In the genomic region with DNA sequence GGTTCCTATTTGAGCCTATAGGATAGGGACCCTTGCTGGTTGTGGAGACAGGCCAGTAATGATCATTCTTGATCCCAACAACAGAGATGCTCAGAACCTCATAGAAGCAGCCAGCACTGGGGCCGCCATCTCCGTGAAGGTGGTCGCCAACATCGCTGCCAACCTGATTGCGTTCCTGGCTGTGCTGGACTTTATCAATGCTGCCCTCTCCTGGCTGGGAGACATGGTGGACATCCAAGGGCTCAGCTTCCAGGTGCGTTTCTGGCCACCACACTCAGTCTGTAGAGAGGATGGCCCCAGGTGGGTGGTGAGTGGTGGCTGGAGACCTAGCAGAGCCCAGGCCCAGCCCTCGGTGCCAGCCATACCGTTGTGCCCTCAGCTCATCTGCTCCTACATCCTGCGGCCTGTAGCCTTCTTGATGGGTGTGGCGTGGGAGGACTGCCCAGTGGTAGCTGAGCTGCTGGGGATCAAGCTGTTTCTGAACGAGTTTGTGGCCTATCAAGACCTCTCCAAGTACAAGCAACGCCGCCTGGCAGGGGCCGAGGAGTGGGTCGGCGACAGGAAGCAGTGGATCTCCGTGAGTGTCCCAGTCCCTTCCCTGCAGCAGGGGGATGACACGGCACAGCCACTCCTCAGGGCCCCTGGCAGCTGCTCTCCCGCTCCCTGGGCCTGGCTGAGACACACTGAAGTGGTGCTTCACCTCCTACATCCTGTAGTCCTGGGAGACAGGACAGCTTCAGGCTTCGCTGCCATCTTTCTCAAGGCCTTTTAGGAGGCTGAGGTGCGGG, we compare ENCODE assay signal across 19 cellular contexts. TPM values are rescaled to one million over a fixed set of nuclear protein-coding genes. Genes with fewer than 3 reads are reported as not detected.
DNase-seq lines count a peak whose midpoint lies in the region; ATAC-seq, FAIRE-seq and TF ChIP-seq lines count a peak whose summit lies in the region.
"Had no signal": no experiment of that assay in that cellular context is flagged by ENCODE, and none has a peak within 500 bp of the region (broad histone marks: within the 10 kb centered on the region; RNA-seq: fewer than 3 reads in every experiment).

No MANE protein-coding gene starts in this region.

- peak; percentile 50 for TF ChIP-seq CTCF in A549 (IDR thresholded peaks at IDR 0.05)
- TF ChIP-seq CTCF in HCT116 (IDR thresholded peaks at IDR 0.05 in 2 of 3, conservative IDR thresholded peaks at IDR 0.05 in 1 of 3; ENCODE audit: borderline replicate concordance in 1 of 3, insufficient read depth in 1 of 3, low read depth in 2 of 3, low read length in 2 of 3), result peak; percentile 38 to 58 (median 44); a peak in 5 of 6 replicates
- peak; percentile 39 for TF ChIP-seq CTCF in SK-N-SH (IDR thresholded peaks at IDR 0.05)
- peak; percentile 19 to 34 for TF ChIP-seq CTCF in right atrium auricular region (IDR thresholded peaks at IDR 0.05)
- TF ChIP-seq CTCF in ascending aorta (IDR thresholded peaks at IDR 0.05), result no peak

- RAD21 ChIA-PET in HCT116 (lab: Charles Lee; ENCODE audit: low non-redundant PET in 1 of 2, low total read pairs in 2 of 2, uncharacterized antibody in 2 of 2, unreplicated experiment in 2 of 2), result interaction anchor here in 1 of 2 experiments (1.0 kb wide), 1 partner anchor 110 kb away, joined by 3 read pairs; no protein-coding TSS in a partner anchor

- H3K36me3 Mint-ChIP-seq in activated T-helper 17 cell treated with anti-CD3 and anti-CD28 coated beads, Interleukin-2, amount 50 U/mL, for 72 hours (ENCODE audit: low read depth), result no peaks in the 10 kb centered on the region

- no peak overlapping the region for H3K27ac Mint-ChIP-seq in activated T-helper 17 cell treated with anti-CD3 and anti-CD28 coated beads, Interleukin-2, amount 50 U/mL, for 72 hours
- H3K27ac Mint-ChIP-seq: T-helper 1 cell treated with Interleukin-12 subunit alpha and Interleukin-12 subunit beta and Interleukin-4 antibody, amounts not matched to agents 30 μg/mL and 1 μg/mL, for 36 hours; type B pancreatic cell had no signal

- H3K4me3 Mint-ChIP-seq in activated T-helper 17 cell treated with anti-CD3 and anti-CD28 coated beads, Interleukin-2, amount 50 U/mL, for 72 hours, result no peak overlapping the region
- H3K4me3 Mint-ChIP-seq: T-helper 1 cell treated with Interleukin-12 subunit alpha and Interleukin-12 subunit beta and Interleukin-4 antibody, amounts not matched to agents 30 μg/mL and 1 μg/mL, for 36 hours; type B pancreatic cell had no signal

- POLR2A ChIA-PET in A549 (lab: Yijun Ruan, JAX), result no interaction called here
- POLR2A ChIA-PET in HCT116 (lab: Charles Lee), result interaction anchor here (0.7 kb wide), 1 partner anchor 9 kb away, joined by 4 read pairs; no protein-coding TSS in a partner anchor
- POLR2A ChIA-PET in SK-N-SH (lab: Yijun Ruan, JAX), result no interaction called here

- H3K9me3 Mint-ChIP-seq in activated T-helper 17 cell treated with anti-CD3 and anti-CD28 coated beads, Interleukin-2, amount 50 U/mL, for 72 hours, result no peaks in the 10 kb centered on the region
- H3K9me3 Mint-ChIP-seq: T-helper 1 cell treated with Interleukin-12 subunit alpha and Interleukin-12 subunit beta and Interleukin-4 antibody, amounts not matched to agents 30 μg/mL and 1 μg/mL, for 36 hours had no signal

- H3F3A ChIP-seq in SK-N-SH (replicated peaks; ENCODE audit: insufficient read depth), result no peaks in the 10 kb centered on the region

- no TSS peak for BruUV-seq in HCT116 (replicated peaks; lab: Mats Ljungman, UMichigan)

- no peak for TF ChIP-seq EP300 in A549 (IDR thresholded peaks at IDR 0.05)
- TF ChIP-seq EP300 in SK-N-SH (IDR thresholded peaks at IDR 0.05; ENCODE audit: borderline replicate concordance in 1 of 2, low read depth in 1 of 2, low read length in 1 of 2), result no peak

- H3K79me2 ChIP-seq in HCT116 (ENCODE audit: insufficient read depth, low read length) (no peaks in the 10 kb centered on the region), SK-N-SH (ENCODE audit: insufficient read depth) (no peaks in the 10 kb centered on the region)

- no peak for TF ChIP-seq POLR2A in A549 (IDR thresholded peaks at IDR 0.05; ENCODE audit: low read length)
- no peak for TF ChIP-seq POLR2A in HCT116 (IDR thresholded peaks at IDR 0.05; ENCODE audit: borderline replicate concordance, extremely low read depth, insufficient read depth, insufficient read length)

- peaks cover 3% of the 10 kb centered on the region for H3K27me3 Mint-ChIP-seq in activated T-helper 17 cell treated with anti-CD3 and anti-CD28 coated beads, Interleukin-2, amount 50 U/mL, for 72 hours
- H3K27me3 Mint-ChIP-seq: type B pancreatic cell had no signal

- WGBS in A549 (ENCODE audit: missing lambda C conversion rate), result 85% methylated on average over 21 of the region's 21 CpGs
- WGBS in SK-N-SH (ENCODE audit: low lambda C conversion rate), result 84% methylated on average over 19 of the region's 21 CpGs

- DNase-seq in A549 (ENCODE audit: low read depth in 1 of 2, low spot score in 1 of 2) (peak in 1 of 2 experiments; percentile 51), HCT116 (ENCODE audit: low read depth, low spot score) (no peak), SK-N-SH (no peak), right atrium auricular region (ENCODE audit: low spot score) (no peak), D341Med (ENCODE audit: low spot score) (no peak), ascending aorta (ENCODE audit: low spot score in 2 of 2) (no peak), pons (ENCODE audit: low spot score) (no peak)
- DNase-seq: activated CD4-positive, alpha-beta T cell treated with anti-CD3 and anti-CD28 coated beads, Interleukin-2, amount 50 U/mL, for 1 hour; amygdala; dorsolateral prefrontal cortex; MM.1S; NCI-H2227 treated with DMSO at 0.1 percent for 48 hours had no signal

- H3K4me2 ChIP-seq in A549 (no peak overlapping the region), HCT116 (ENCODE audit: low read length) (no peak overlapping the region), SK-N-SH (no peak overlapping the region)

- H3K4me1 ChIP-seq in A549, result peaks cover 9% of the 10 kb centered on the region
- peaks cover 6% of the 10 kb centered on the region in 2 experiments for H3K4me1 ChIP-seq in HCT116 (ENCODE audit: control insufficient read depth in 1 of 2, insufficient read depth in 2 of 2, low read length in 2 of 2)
- H3K4me1 ChIP-seq in SK-N-SH (ENCODE audit: control insufficient read depth in 1 of 2, insufficient read depth in 2 of 2, low read depth in 1 of 2, low read length in 1 of 2), result peaks cover 1 to 2% of the 10 kb centered on the region in 2 experiments; a peak in 1 of 4 replicates
- H3K4me1 ChIP-seq in right atrium auricular region, result no peaks in the 10 kb centered on the region
- H3K4me1 ChIP-seq in ascending aorta, result no peaks in the 10 kb centered on the region

- CTCF ChIA-PET in A549 (lab: Yijun Ruan, JAX), result interaction anchor here (0.6 to 1.7 kb wide), 19 partner anchors 9 to 349 kb away, joined by 3 to 11 read pairs (median 4); partner anchors contain the start of gene WDR73
- CTCF ChIA-PET in HCT116 (lab: Charles Lee), result interaction anchor here (0.7 to 1.8 kb wide), 7 partner anchors 12 to 364 kb away, joined by 3 to 5 read pairs (median 4); partner anchors contain the start of gene WDR73
- CTCF ChIA-PET in SK-N-SH (lab: Yijun Ruan, JAX), result interaction anchor here (0.7 to 1.4 kb wide), 5 partner anchors 9 to 337 kb away, joined by 3 to 4 read pairs (median 3); no protein-coding TSS in a partner anchor

- H3K27ac ChIP-seq in A549 (peak overlapping the region in 1 of 2 experiments; percentile 43; a peak in 2 of 6 replicates), HCT116 (ENCODE audit: low read depth, low read length) (no peak overlapping the region; the same call in 1 of the 2 replicates), SK-N-SH (ENCODE audit: low read depth in 2 of 2, low read length in 1 of 2) (no peak overlapping the region), right atrium auricular region (no peak overlapping the region), ascending aorta (no peak overlapping the region)
- H3K27ac ChIP-seq: dorsolateral prefrontal cortex, HL-60 had no signal

- intact Hi-C loops in HCT116 (cut with micrococcal nuclease), result loop anchor here (1.0 to 10.0 kb wide), 4 partner anchors 90 to 790 kb away; partner anchors contain the start of gene WDR73
- intact Hi-C loops in ascending aorta (cut with DNase I), result no loop called here

- no peaks in the 10 kb centered on the region for H3K27me3 ChIP-seq in HCT116 (ENCODE audit: insufficient read depth, low read length)
- no peaks in the 10 kb centered on the region for H3K27me3 ChIP-seq in SK-N-SH (ENCODE audit: insufficient read depth)
- no peaks in the 10 kb centered on the region for H3K27me3 ChIP-seq in right atrium auricular region
- no peaks in the 10 kb centered on the region for H3K27me3 ChIP-seq in ascending aorta
- H3K27me3 ChIP-seq: dorsolateral prefrontal cortex had no signal

- H2AFZ ChIP-seq in HCT116 (ENCODE audit: low read depth, low read length, poor library complexity, severe bottlenecking) (no peak overlapping the region), SK-N-SH (ENCODE audit: low read depth) (no peak overlapping the region)

- H3K4me1 Mint-ChIP-seq in activated T-helper 17 cell treated with anti-CD3 and anti-CD28 coated beads, Interleukin-2, amount 50 U/mL, for 72 hours, result no peaks in the 10 kb centered on the region

- ATAC-seq in A549, result peak; percentile 66 to 83
- ATAC-seq in HCT116, result peak; percentile 75
- ATAC-seq in activated T-helper 17 cell treated with anti-CD3 and anti-CD28 coated beads, Interleukin-2, amount 50 U/mL, for 72 hours (replicated peaks), result no peak

- H3K9me2 ChIP-seq in HCT116 (ENCODE audit: insufficient read depth) (no peaks in the 10 kb centered on the region), SK-N-SH (no peaks in the 10 kb centered on the region)

- no peak overlapping the region for H3K4me3 ChIP-seq in A549
- H3K4me3 ChIP-seq in HCT116 (replicated peaks in 1 of 2; ENCODE audit: low read depth in 1 of 2, low read length in 2 of 2), result no peak overlapping the region
- H3K4me3 ChIP-seq in SK-N-SH (ENCODE audit: low read depth in 2 of 2, low read length in 1 of 2), result no peak overlapping the region
- no peak overlapping the region for H3K4me3 ChIP-seq in right atrium auricular region
- H3K4me3 ChIP-seq in ascending aorta, result no peak overlapping the region
- H3K4me3 ChIP-seq: dorsolateral prefrontal cortex had no signal

- no peaks in the 10 kb centered on the region for H4K20me1 ChIP-seq in HCT116 (ENCODE audit: insufficient read depth)
- H4K20me1 ChIP-seq in SK-N-SH (ENCODE audit: insufficient read depth), result no peaks in the 10 kb centered on the region

- H3K36me3 ChIP-seq in HCT116 (ENCODE audit: control insufficient read depth in 1 of 2, insufficient read depth in 2 of 2, low read length in 2 of 2), result no peaks in the 10 kb centered on the region
- H3K36me3 ChIP-seq in SK-N-SH (replicated peaks in 1 of 2; ENCODE audit: control insufficient read depth in 1 of 2, insufficient read depth in 2 of 2, low read length in 1 of 2), result no peaks in the 10 kb centered on the region
- H3K36me3 ChIP-seq in right atrium auricular region, result no peaks in the 10 kb centered on the region
- H3K36me3 ChIP-seq in ascending aorta, result no peaks in the 10 kb centered on the region

- no peak overlapping the region for H3K9ac ChIP-seq in HCT116 (ENCODE audit: low read length)
- no peak overlapping the region for H3K9ac ChIP-seq in SK-N-SH

- TF ChIP-seq RAD21 in A549 (conservative IDR thresholded peaks at IDR 0.05 in 1 of 2, IDR thresholded peaks at IDR 0.05 in 1 of 2) (peak; percentile 64 to 80), HCT116 (IDR thresholded peaks at IDR 0.05; ENCODE audit: low read depth) (peak; percentile 71), SK-N-SH (IDR thresholded peaks at IDR 0.05; ENCODE audit: low read length) (peak; percentile 49)

- no peaks in the 10 kb centered on the region for H3K9me3 ChIP-seq in A549
- no peaks in the 10 kb centered on the region for H3K9me3 ChIP-seq in HCT116 (ENCODE audit: control insufficient read depth in 1 of 2, insufficient read depth in 1 of 2, low read depth in 1 of 2, low read length in 2 of 2)
- H3K9me3 ChIP-seq in SK-N-SH, result no peaks in the 10 kb centered on the region
- no peaks in the 10 kb centered on the region for H3K9me3 ChIP-seq in right atrium auricular region
- no peaks in the 10 kb centered on the region for H3K9me3 ChIP-seq in ascending aorta

- FAIRE-seq in A549 (lab: Jason Lieb, UNC), result no peak
- FAIRE-seq: H54 had no signal

RNA-seq across cellular contexts. Expression of gene PDE8A, which starts 46.5 kb away (rescaled TPM):
- polyA plus RNA-seq in A549 (2011; rRNA removed) (171 and 204 TPM in 2 replicates), A549 (2017; fragmentation: RNase III; extraction: RNeasy Plus Mini Kit Qiagen cat#74134 plus additional on column Dnase treatment) (44.4 to 45.3 TPM (median 45.0 TPM) in 3 replicates), SK-N-SH (2012; rRNA removed) (13.4 and 18.7 TPM in 2 replicates)
- 43.7 and 46.8 TPM in 2 replicates for polyA plus RNA-seq in A549 (2012; cell fraction: cytosol; rRNA removed)
- polyA plus RNA-seq in A549 (2012; cell fraction: nucleus; rRNA removed), result 57.8 and 99.2 TPM in 2 replicates
- polyA minus RNA-seq in A549 (2011; rRNA and poly(A)+ RNA removed), result 104 and 125 TPM in 2 replicates
- total RNA-seq in HCT116 (2021; ENCODE audit: unreplicated experiment) (37.8 TPM), right atrium auricular region (10 to 100 TPM; 19.2 to 23.2 TPM), ascending aorta (22.9 TPM)
- 21.4 and 22.0 TPM in 2 replicates for polyA plus RNA-seq in HCT116 (2012)
- 14.2 and 15.4 TPM in 2 replicates for polyA plus RNA-seq in SK-N-SH (2012; cell fraction: cytosol; rRNA removed)
- polyA plus RNA-seq in SK-N-SH (2012; cell fraction: nucleus; rRNA removed), result 46.7 and 59.2 TPM in 2 replicates
- 10 to 100 TPM; 23.7 to 34.2 TPM for total RNA-seq in activated T-helper 17 cell treated with anti-CD3 and anti-CD28 coated beads, Interleukin-2, amount 50 U/mL, for 72 hours

RNA-seq across cellular contexts. Expression of gene SLC28A1, which starts 50.7 kb away (rescaled TPM):
- polyA plus RNA-seq in A549 (2011; rRNA removed), result 0.13 TPM in 2 replicates
- polyA plus RNA-seq in A549 (2012; cell fraction: cytosol; rRNA removed), result 0.03 and 0.05 TPM in 2 replicates
- 0.06 and 0.18 TPM in 2 replicates for polyA plus RNA-seq in A549 (2012; cell fraction: nucleus; rRNA removed)
- polyA plus RNA-seq in A549 (2017; fragmentation: RNase III; extraction: RNeasy Plus Mini Kit Qiagen cat#74134 plus additional on column Dnase treatment), result 0.04 to 0.06 TPM in 2 of 3 replicates, not detected in the other
- polyA minus RNA-seq in A549 (2011; rRNA and poly(A)+ RNA removed), result 0.49 and 0.62 TPM in 2 replicates
- total RNA-seq in HCT116 (2021; ENCODE audit: unreplicated experiment), result not detected
- polyA plus RNA-seq in HCT116 (2012), result 0.02 TPM in 1 of 2 replicates, not detected in the other
- not detected in 2 replicates for polyA plus RNA-seq in SK-N-SH (2012; rRNA removed)
- not detected in 2 replicates for polyA plus RNA-seq in SK-N-SH (2012; cell fraction: cytosol; rRNA removed)
- polyA plus RNA-seq in SK-N-SH (2012; cell fraction: nucleus; rRNA removed), result 0.04 and 0.08 TPM in 2 replicates
- under 1 TPM in 1 of 2 donors, not detected in 1; 0.12 TPM for total RNA-seq in right atrium auricular region
- not detected for total RNA-seq in activated T-helper 17 cell treated with anti-CD3 and anti-CD28 coated beads, Interleukin-2, amount 50 U/mL, for 72 hours
- not detected for total RNA-seq in ascending aorta
- total RNA-seq: mononuclear cell, pulmonary artery endothelial cell had no signal

Comparison
In these comparisons a context has a peak if more than half of its experiments do, and no peak if none do; other contexts are left out.
1. CTCF ChIP-seq: peak in A549 (single experiment), HCT116 (3 of 3), SK-N-SH (single experiment) and right atrium auricular region (2 of 2); none in ascending aorta (0 of 3).
2. Of the 12 proteins assayed by ChIP-seq in both A549 and SK-N-SH: peak only in A549: SMC3; only in SK-N-SH: none; in both: CTCF and RAD21; in neither: 9.